8 cellular contexts compared by ENCODE assay signal in genomic region chr11:116787786-116788486, GRCh38. TPM values are rescaled to one million over a fixed set of nuclear protein-coding genes. Genes with fewer than 3 reads are reported as not detected.
DNase-seq lines count a peak whose midpoint lies in the region; ATAC-seq, FAIRE-seq and TF ChIP-seq lines count a peak whose summit lies in the region.

ZPR1 (minus strand) TSS chr11:116788023; CDS start chr11:116787990, 33 bp downstream.

- no peaks in the 10 kb centered on the region for H3K27me3 ChIP-seq in CD8-positive, alpha-beta T cell (ENCODE audit: insufficient read depth, low read length)
- H3K27me3 ChIP-seq in HL-60 (ENCODE audit: insufficient read depth, poor library complexity, severe bottlenecking) = no peaks in the 10 kb centered on the region
- no peaks in the 10 kb centered on the region for H3K27me3 ChIP-seq in OCI-LY1 (ENCODE audit: insufficient read depth, low read length)
- H3K27me3 ChIP-seq in endothelial cell of umbilical vein (ENCODE audit: control insufficient read depth in 2 of 2, insufficient read depth in 2 of 2, low read length in 2 of 2) = no peaks in the 10 kb centered on the region

- H3K4me3 Mint-ChIP-seq in CD8-positive, alpha-beta T cell = peak within 1 kb of the TSS; percentile 95

- ATAC-seq in CD8-positive, alpha-beta T cell = peak; percentile 80
- ATAC-seq in GM19455 (IDR thresholded peaks at IDR 0.05; ENCODE audit: unreplicated experiment) = peak; percentile 81

- H3K9me3 ChIP-seq in CD8-positive, alpha-beta T cell (ENCODE audit: low read length) = no peaks in the 10 kb centered on the region
- H3K9me3 ChIP-seq in OCI-LY1 (ENCODE audit: low read length) (no peaks in the 10 kb centered on the region), endothelial cell of umbilical vein (replicated peaks; ENCODE audit: control insufficient read depth, insufficient read depth, low read length) (no peaks in the 10 kb centered on the region)

- H3K9ac ChIP-seq in OCI-LY1 (ENCODE audit: low read length) (peak within 1 kb of the TSS; percentile 84), endothelial cell of umbilical vein (replicated peaks; ENCODE audit: extremely low read depth, insufficient read depth, low read length) (peak within 1 kb of the TSS; percentile 88)

- peak; percentile 72 for FAIRE-seq in endothelial cell of umbilical vein (lab: Jason Lieb, UNC)

- BruUV-seq in endothelial cell of umbilical vein (replicated peaks; lab: Mats Ljungman, UMichigan) = TSS peak; percentile 98

- peak; percentile 69 to 90 (median 85) for DNase-seq in CD8-positive, alpha-beta T cell
- DNase-seq in HL-60 (ENCODE audit: low read depth in 1 of 2, low spot score in 1 of 2) (peak; percentile 59 to 81), endothelial cell of umbilical vein (ENCODE audit: low read depth, low spot score) (peak; percentile 79), midbrain (lab: John Stamatoyannopoulos, UW) (peak; percentile 86)
- peak; percentile 91 for DNase-seq in activated CD8-positive, alpha-beta memory T cell treated with anti-CD3 and anti-CD28 coated beads, Interleukin-2, amount 50 U/mL, for 48 hours
- DNase-seq in stimulated activated CD8-positive, alpha-beta memory T cell treated with anti-CD3 and anti-CD28 coated beads, Interleukin-15, amount 100 ng/mL, for 48 hours (ENCODE audit: low read depth in 2 of 2) = peak; percentile 71 to 74

- peak within 1 kb of the TSS; percentile 95 for H3K27ac ChIP-seq in CD8-positive, alpha-beta T cell (ENCODE audit: low read depth, low read length)
- H3K27ac ChIP-seq in HL-60 (replicated peaks) (peak within 1 kb of the TSS; percentile 70), OCI-LY1 (ENCODE audit: low read depth, low read length, poor library complexity, severe bottlenecking) (no peak within 1 kb of the TSS), endothelial cell of umbilical vein (ENCODE audit: insufficient read depth, low read depth, low read length) (peak within 1 kb of the TSS; percentile 52)

- peaks cover 54% of the 10 kb centered on the region for H3K4me1 Mint-ChIP-seq in CD8-positive, alpha-beta T cell (ENCODE audit: low read depth)

- CTCF ChIA-PET in CD8-positive, alpha-beta T cell (lab: Charles Lee) = interaction anchor here (0.9 to 10.7 kb wide), 4 partner anchors 47 to 320 kb away, joined by 4 to 153 read pairs (median 60); partner anchors contain the start of gene APOA1
- CTCF ChIA-PET in endothelial cell of umbilical vein (lab: Charles Lee) = interaction anchor here (1.0 to 6.2 kb wide), 8 partner anchors 13 to 439 kb away, joined by 3 to 210 read pairs (median 4); no protein-coding TSS in a partner anchor

- H3K27ac Mint-ChIP-seq in CD8-positive, alpha-beta T cell = peak within 1 kb of the TSS; percentile 91

- H4K20me1 ChIP-seq in OCI-LY1 (ENCODE audit: insufficient read depth, low read length) (no peaks in the 10 kb centered on the region), endothelial cell of umbilical vein (replicated peaks; ENCODE audit: control insufficient read depth, extremely low read depth, insufficient read depth, low read length) (no peaks in the 10 kb centered on the region)

- intact Hi-C loops in CD8-positive, alpha-beta T cell (cut with DNase I, micrococcal nuclease) = loop anchor here (1.0 to 5.0 kb wide), 7 partner anchors 15 to 539 kb away; partner anchors contain the start of genes BUD13 (in 1 of the 2), CEP164 (in 1 of the 2), PCSK7 (in 1 of the 2) and RNF214 (in 1 of the 2)
- intact Hi-C loops in endothelial cell of umbilical vein (cut with micrococcal nuclease) = loop anchor here (1.0 to 5.0 kb wide), 2 partner anchors 16 to 539 kb away; partner anchors contain the start of genes BUD13 and CEP164

- H3K4me3 ChIP-seq in CD8-positive, alpha-beta T cell (ENCODE audit: low read depth, low read length) = peak within 1 kb of the TSS; percentile 94
- H3K4me3 ChIP-seq in HL-60 (replicated peaks; ENCODE audit: insufficient read depth, low read length) (peak within 1 kb of the TSS; percentile 92), OCI-LY1 (ENCODE audit: low read depth, low read length, poor library complexity, severe bottlenecking) (peak within 1 kb of the TSS; percentile 89), endothelial cell of umbilical vein (replicated peaks in 1 of 3; ENCODE audit: insufficient read depth in 1 of 3, low read depth in 1 of 3, low read length in 3 of 3) (peak within 1 kb of the TSS; percentile 76 to 92 (median 88))

- peak; percentile 97 for TF ChIP-seq POLR2A in endothelial cell of umbilical vein (IDR thresholded peaks at IDR 0.05; ENCODE audit: low read depth, low read length)

- H2AFZ ChIP-seq in OCI-LY1 (ENCODE audit: low read length) (no peak within 1 kb of the TSS), endothelial cell of umbilical vein (ENCODE audit: low read depth, low read length) (peak within 1 kb of the TSS; percentile 92)

- POLR2A ChIA-PET in CD8-positive, alpha-beta T cell (lab: Charles Lee) = interaction anchor here (0.6 to 3.9 kb wide), 6 partner anchors 14 to 390 kb away, joined by 3 to 43 read pairs (median 3); partner anchors contain the start of genes BUD13, SIDT2 and SIK3
- POLR2A ChIA-PET in endothelial cell of umbilical vein (lab: Charles Lee) = interaction anchor here (0.5 to 1.4 kb wide), 5 partner anchors 68 to 413 kb away, joined by 3 to 8 read pairs (median 3); partner anchors contain the start of gene SIK3

- no peaks in the 10 kb centered on the region for H3K9me2 ChIP-seq in OCI-LY1 (ENCODE audit: low read depth, low read length)

- dilution Hi-C loops in endothelial cell of umbilical vein (cut with MboI; ENCODE audit: extremely low pct_ligation_motif_present, low sequenced_read_pairs) = no loop called here

- H3F3A ChIP-seq in OCI-LY1 (ENCODE audit: insufficient read depth, low read length) = no peaks in the 10 kb centered on the region

- peaks cover 37% of the 10 kb centered on the region for H3K36me3 ChIP-seq in CD8-positive, alpha-beta T cell (ENCODE audit: insufficient read depth, low read length)
- H3K36me3 ChIP-seq in OCI-LY1 (ENCODE audit: insufficient read depth, low read length) (peaks cover 38% of the 10 kb centered on the region), endothelial cell of umbilical vein (ENCODE audit: control insufficient read depth in 2 of 2, extremely low read depth in 1 of 2, insufficient read depth in 2 of 2, low read length in 2 of 2) (peaks cover 19 to 22% of the 10 kb centered on the region in 2 experiments)

- H3K27me3 Mint-ChIP-seq in CD8-positive, alpha-beta T cell (ENCODE audit: low read depth) = no peaks in the 10 kb centered on the region

- peaks cover 10% of the 10 kb centered on the region; the same call in 1 of the 2 replicates for H3K79me2 ChIP-seq in OCI-LY1 (ENCODE audit: insufficient read depth, low read length)
- H3K79me2 ChIP-seq in endothelial cell of umbilical vein (ENCODE audit: control insufficient read depth, insufficient read depth, low read length) = peaks cover 15% of the 10 kb centered on the region

- no peaks in the 10 kb centered on the region for H3K9me3 Mint-ChIP-seq in CD8-positive, alpha-beta T cell

- peaks cover 46% of the 10 kb centered on the region for H3K36me3 Mint-ChIP-seq in CD8-positive, alpha-beta T cell

- no peaks in the 10 kb centered on the region for H3K9me1 ChIP-seq in endothelial cell of umbilical vein (replicated peaks; ENCODE audit: control insufficient read depth, extremely low read depth, insufficient read depth, low read length)

- peak within 1 kb of the TSS; percentile 98 for H3K4me2 ChIP-seq in OCI-LY1 (ENCODE audit: low read length)
- peak within 1 kb of the TSS; percentile 96 for H3K4me2 ChIP-seq in endothelial cell of umbilical vein (ENCODE audit: insufficient read depth, low read length)

- no peak for TF ChIP-seq CTCF in CD8-positive, alpha-beta T cell (IDR thresholded peaks at IDR 0.05)
- TF ChIP-seq CTCF in HL-60 (IDR thresholded peaks at IDR 0.05; ENCODE audit: insufficient read depth, low read length) = no peak
- no peak for TF ChIP-seq CTCF in OCI-LY1 (IDR thresholded peaks at IDR 0.05; ENCODE audit: low read length)
- no peak for TF ChIP-seq CTCF in endothelial cell of umbilical vein (IDR thresholded peaks at IDR 0.05; ENCODE audit: extremely low read depth in 1 of 2, insufficient read depth in 1 of 2, low read depth in 1 of 2, low read length in 2 of 2)

- peaks cover 29% of the 10 kb centered on the region for H3K4me1 ChIP-seq in CD8-positive, alpha-beta T cell (ENCODE audit: insufficient read depth, low read length)
- peaks cover 28% of the 10 kb centered on the region for H3K4me1 ChIP-seq in OCI-LY1 (ENCODE audit: insufficient read depth, low read length, severe bottlenecking)
- peaks cover 13% of the 10 kb centered on the region for H3K4me1 ChIP-seq in endothelial cell of umbilical vein (ENCODE audit: control insufficient read depth, extremely low read depth, insufficient read depth, low read length)

TF ChIP-seq in endothelial cell of umbilical vein, 7 proteins besides CTCF, POLR2A, EP300 and RAD21:
- no peak for TF ChIP-seq MYC (IDR thresholded peaks at IDR 0.05; ENCODE audit: low read depth, low read length)
- peak; percentile 96 for TF ChIP-seq POLR2AphosphoS5 (IDR thresholded peaks at IDR 0.05; ENCODE audit: insufficient read depth, low read depth, low read length)
- peak; percentile 28 for TF ChIP-seq MAX (IDR thresholded peaks at IDR 0.05; ENCODE audit: insufficient read depth, insufficient read length)
- no peak for TF ChIP-seq EZH2 (IDR thresholded peaks at IDR 0.05; ENCODE audit: borderline replicate concordance, low read depth, low read length, severe bottlenecking)
TF ChIP-seq in endothelial cell of umbilical vein: peak in this region for 2.

RNA-seq across cellular contexts. Expression of gene ZPR1, which starts in this region (rescaled TPM):
- 100 to 1,000 TPM; 132 to 134 TPM for total RNA-seq in CD8-positive, alpha-beta T cell
- total RNA-seq in endothelial cell of umbilical vein = 48.6 and 54.5 TPM in 2 replicates
- polyA plus RNA-seq in endothelial cell of umbilical vein = 21.0 and 22.6 TPM in 2 replicates
- 29.9 and 34.0 TPM in 2 replicates for polyA plus RNA-seq in endothelial cell of umbilical vein (2011; cell fraction: cytosol; rRNA removed)
- polyA plus RNA-seq in endothelial cell of umbilical vein (2011; cell fraction: nucleus; rRNA removed) = 44.3 and 50.8 TPM in 2 replicates
- 37.9 and 40.2 TPM in 2 replicates for polyA plus RNA-seq in endothelial cell of umbilical vein (2012)
- polyA minus RNA-seq in endothelial cell of umbilical vein = 34.4 and 36.6 TPM in 2 replicates
- polyA minus RNA-seq in endothelial cell of umbilical vein (2011; cell fraction: cytosol; rRNA and poly(A)+ RNA removed) = 22.2 TPM
- 29.3 and 31.5 TPM in 2 replicates for polyA minus RNA-seq in endothelial cell of umbilical vein (2011; cell fraction: nucleus; rRNA and poly(A)+ RNA removed)
